Comparison of ENCODE assay signal across 5 cellular contexts in genomic region chr6:134904731-134905130, GRCh38. TPM values are rescaled to one million over a fixed set of nuclear protein-coding genes. Genes with fewer than 3 reads are reported as not detected.
DNase-seq lines count a peak whose midpoint lies in the region; TF ChIP-seq lines count a peak whose summit lies in the region.
"Not testable (repeated sequence)": the region's sequence is repeated elsewhere in the genome, so short reads cannot be mapped to it uniquely, and the experiment has no call there.
"Had no signal": no experiment of that assay in that cellular context is flagged by ENCODE, and none has a peak within 500 bp of the region (broad histone marks: within the 10 kb centered on the region; RNA-seq: fewer than 3 reads in every experiment).

No MANE protein-coding gene starts in this region.

- not testable (repeated sequence) for H3K27me3 ChIP-seq in parathyroid adenoma (ENCODE audit: control insufficient read depth, insufficient read depth, low read length); testis

- 66% methylated on average over 14 of the region's 42 CpGs; no CpG with 5 or more reads in 1 of the 2 donors for WGBS in testis, 2 donors

- H3K4me3 ChIP-seq in parathyroid adenoma (ENCODE audit: low read depth, low read length): not testable (repeated sequence)
- H3K4me3 ChIP-seq in testis: peak overlapping the region; percentile 43 to 45

- peaks cover 54% of the 10 kb centered on the region for H3K4me1 ChIP-seq in parathyroid adenoma
- not testable (repeated sequence) for H3K4me1 ChIP-seq in testis

- H3K27ac ChIP-seq in parathyroid adenoma: peak overlapping the region; percentile 100
- H3K27ac ChIP-seq in testis: not testable (repeated sequence)

- not testable (repeated sequence) for TF ChIP-seq POLR2A in testis (IDR thresholded peaks at IDR 0.05)

- not testable (repeated sequence) for H3K4me2 ChIP-seq in parathyroid adenoma (ENCODE audit: low read length)

- not testable (repeated sequence) for H3K9me3 ChIP-seq in parathyroid adenoma (ENCODE audit: control insufficient read depth, low read length); testis

- H3K79me2 ChIP-seq in parathyroid adenoma: not testable (repeated sequence)

- DNase-seq in testis: not testable (repeated sequence)

- intact Hi-C loops in testis (cut with DNase I; ENCODE audit: low total_unique reads): not testable (repeated sequence)

- not testable (repeated sequence) for H2AFZ ChIP-seq in parathyroid adenoma

- H3K9ac ChIP-seq in parathyroid adenoma: not testable (repeated sequence)

- TF ChIP-seq CTCF in parathyroid adenoma (IDR thresholded peaks at IDR 0.05); testis (IDR thresholded peaks at IDR 0.05): not testable (repeated sequence)

- not testable (repeated sequence) for H3K36me3 ChIP-seq in parathyroid adenoma (ENCODE audit: control insufficient read depth, insufficient read depth, low read length); testis (ENCODE audit: low read depth, missing control alignments)

RNA-seq across cellular contexts. Expression of gene ALDH8A1, which starts 45.2 kb away (rescaled TPM):
- 1 to 10 TPM in 1 of 2 donors, under 1 TPM in 1; 0.87 to 4.9 TPM for total RNA-seq in testis
- 0.38 TPM for polyA plus RNA-seq in testis (ENCODE audit: insufficient read depth, low read depth, low replicate concordance)
- total RNA-seq: Daoy had no signal
- polyA plus RNA-seq: CD14-positive monocyte; CD4-positive, alpha-beta memory T cell had no signal
